In genomic region chr17:10846636-10847035, GRCh38 we compare ENCODE assay signal across 1 cellular context.
TF ChIP-seq lines count a peak whose summit lies in the region.

No MANE protein-coding gene starts in this region.

TF ChIP-seq in HepG2, 621 proteins besides CTCF, POLR2A, EP300 and RAD21:
- TF ChIP-seq ZKSCAN5 (CRISPR knock-in tag; IDR thresholded peaks at IDR 0.05) = peak; percentile 53; the same call in 1 of the 2 replicates
